1 cellular context compared by ENCODE assay signal in genomic region chr18:6370410-6370809, GRCh38.
TF ChIP-seq lines count a peak whose summit lies in the region.

No MANE protein-coding gene starts in this region.

TF ChIP-seq in H1, 55 proteins besides CTCF, POLR2A, EP300 and RAD21:
- TF ChIP-seq, protein P1, sequence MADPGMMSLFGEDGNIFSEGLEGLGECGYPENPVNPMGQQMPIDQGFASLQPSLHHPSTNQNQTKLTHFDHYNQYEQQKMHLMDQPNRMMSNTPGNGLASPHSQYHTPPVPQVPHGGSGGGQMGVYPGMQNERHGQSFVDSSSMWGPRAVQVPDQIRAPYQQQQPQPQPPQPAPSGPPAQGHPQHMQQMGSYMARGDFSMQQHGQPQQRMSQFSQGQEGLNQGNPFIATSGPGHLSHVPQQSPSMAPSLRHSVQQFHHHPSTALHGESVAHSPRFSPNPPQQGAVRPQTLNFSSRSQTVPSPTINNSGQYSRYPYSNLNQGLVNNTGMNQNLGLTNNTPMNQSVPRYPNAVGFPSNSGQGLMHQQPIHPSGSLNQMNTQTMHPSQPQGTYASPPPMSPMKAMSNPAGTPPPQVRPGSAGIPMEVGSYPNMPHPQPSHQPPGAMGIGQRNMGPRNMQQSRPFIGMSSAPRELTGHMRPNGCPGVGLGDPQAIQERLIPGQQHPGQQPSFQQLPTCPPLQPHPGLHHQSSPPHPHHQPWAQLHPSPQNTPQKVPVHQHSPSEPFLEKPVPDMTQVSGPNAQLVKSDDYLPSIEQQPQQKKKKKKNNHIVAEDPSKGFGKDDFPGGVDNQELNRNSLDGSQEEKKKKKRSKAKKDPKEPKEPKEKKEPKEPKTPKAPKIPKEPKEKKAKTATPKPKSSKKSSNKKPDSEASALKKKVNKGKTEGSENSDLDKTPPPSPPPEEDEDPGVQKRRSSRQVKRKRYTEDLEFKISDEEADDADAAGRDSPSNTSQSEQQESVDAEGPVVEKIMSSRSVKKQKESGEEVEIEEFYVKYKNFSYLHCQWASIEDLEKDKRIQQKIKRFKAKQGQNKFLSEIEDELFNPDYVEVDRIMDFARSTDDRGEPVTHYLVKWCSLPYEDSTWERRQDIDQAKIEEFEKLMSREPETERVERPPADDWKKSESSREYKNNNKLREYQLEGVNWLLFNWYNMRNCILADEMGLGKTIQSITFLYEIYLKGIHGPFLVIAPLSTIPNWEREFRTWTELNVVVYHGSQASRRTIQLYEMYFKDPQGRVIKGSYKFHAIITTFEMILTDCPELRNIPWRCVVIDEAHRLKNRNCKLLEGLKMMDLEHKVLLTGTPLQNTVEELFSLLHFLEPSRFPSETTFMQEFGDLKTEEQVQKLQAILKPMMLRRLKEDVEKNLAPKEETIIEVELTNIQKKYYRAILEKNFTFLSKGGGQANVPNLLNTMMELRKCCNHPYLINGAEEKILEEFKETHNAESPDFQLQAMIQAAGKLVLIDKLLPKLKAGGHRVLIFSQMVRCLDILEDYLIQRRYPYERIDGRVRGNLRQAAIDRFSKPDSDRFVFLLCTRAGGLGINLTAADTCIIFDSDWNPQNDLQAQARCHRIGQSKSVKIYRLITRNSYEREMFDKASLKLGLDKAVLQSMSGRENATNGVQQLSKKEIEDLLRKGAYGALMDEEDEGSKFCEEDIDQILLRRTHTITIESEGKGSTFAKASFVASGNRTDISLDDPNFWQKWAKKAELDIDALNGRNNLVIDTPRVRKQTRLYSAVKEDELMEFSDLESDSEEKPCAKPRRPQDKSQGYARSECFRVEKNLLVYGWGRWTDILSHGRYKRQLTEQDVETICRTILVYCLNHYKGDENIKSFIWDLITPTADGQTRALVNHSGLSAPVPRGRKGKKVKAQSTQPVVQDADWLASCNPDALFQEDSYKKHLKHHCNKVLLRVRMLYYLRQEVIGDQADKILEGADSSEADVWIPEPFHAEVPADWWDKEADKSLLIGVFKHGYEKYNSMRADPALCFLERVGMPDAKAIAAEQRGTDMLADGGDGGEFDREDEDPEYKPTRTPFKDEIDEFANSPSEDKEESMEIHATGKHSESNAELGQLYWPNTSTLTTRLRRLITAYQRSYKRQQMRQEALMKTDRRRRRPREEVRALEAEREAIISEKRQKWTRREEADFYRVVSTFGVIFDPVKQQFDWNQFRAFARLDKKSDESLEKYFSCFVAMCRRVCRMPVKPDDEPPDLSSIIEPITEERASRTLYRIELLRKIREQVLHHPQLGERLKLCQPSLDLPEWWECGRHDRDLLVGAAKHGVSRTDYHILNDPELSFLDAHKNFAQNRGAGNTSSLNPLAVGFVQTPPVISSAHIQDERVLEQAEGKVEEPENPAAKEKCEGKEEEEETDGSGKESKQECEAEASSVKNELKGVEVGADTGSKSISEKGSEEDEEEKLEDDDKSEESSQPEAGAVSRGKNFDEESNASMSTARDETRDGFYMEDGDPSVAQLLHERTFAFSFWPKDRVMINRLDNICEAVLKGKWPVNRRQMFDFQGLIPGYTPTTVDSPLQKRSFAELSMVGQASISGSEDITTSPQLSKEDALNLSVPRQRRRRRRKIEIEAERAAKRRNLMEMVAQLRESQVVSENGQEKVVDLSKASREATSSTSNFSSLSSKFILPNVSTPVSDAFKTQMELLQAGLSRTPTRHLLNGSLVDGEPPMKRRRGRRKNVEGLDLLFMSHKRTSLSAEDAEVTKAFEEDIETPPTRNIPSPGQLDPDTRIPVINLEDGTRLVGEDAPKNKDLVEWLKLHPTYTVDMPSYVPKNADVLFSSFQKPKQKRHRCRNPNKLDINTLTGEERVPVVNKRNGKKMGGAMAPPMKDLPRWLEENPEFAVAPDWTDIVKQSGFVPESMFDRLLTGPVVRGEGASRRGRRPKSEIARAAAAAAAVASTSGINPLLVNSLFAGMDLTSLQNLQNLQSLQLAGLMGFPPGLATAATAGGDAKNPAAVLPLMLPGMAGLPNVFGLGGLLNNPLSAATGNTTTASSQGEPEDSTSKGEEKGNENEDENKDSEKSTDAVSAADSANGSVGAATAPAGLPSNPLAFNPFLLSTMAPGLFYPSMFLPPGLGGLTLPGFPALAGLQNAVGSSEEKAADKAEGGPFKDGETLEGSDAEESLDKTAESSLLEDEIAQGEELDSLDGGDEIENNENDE (IDR thresholded peaks at IDR 0.05; ENCODE audit: insufficient replicate concordance, low read length): no peak
- TF ChIP-seq NRF1 (IDR thresholded peaks at IDR 0.05; ENCODE audit: low read depth, low read length) (no peak), KDM5A (IDR thresholded peaks at IDR 0.05; ENCODE audit: low read length) (no peak), TBP (IDR thresholded peaks at IDR 0.05; ENCODE audit: low read depth, low read length) (no peak), TEAD4 (IDR thresholded peaks at IDR 0.05; ENCODE audit: low read depth, low read length) (no peak), SIX5 (IDR thresholded peaks at IDR 0.05; ENCODE audit: low read depth, low read length) (no peak)
